13 cellular contexts compared by ENCODE assay signal in genomic region chr2:134336352-134336751, GRCh38.
A peak's percentile ranks its signal among the peaks of the same experiment; 100 is the strongest.
DNase-seq lines count a peak whose midpoint lies in the region; ATAC-seq and TF ChIP-seq lines count a peak whose summit lies in the region.
"Had no signal": no experiment of that assay in that cellular context is flagged by ENCODE, and none has a peak within 500 bp of the region (broad histone marks: within the 10 kb centered on the region; RNA-seq: fewer than 3 reads in every experiment).

No MANE protein-coding gene starts in this region.

- H3K27me3 Mint-ChIP-seq in progenitor cell of endocrine pancreas: no peaks in the 10 kb centered on the region

- peak; percentile 98 for ATAC-seq in GM19351 (IDR thresholded peaks at IDR 0.05; ENCODE audit: unreplicated experiment)
- peak; percentile 91 for ATAC-seq in HG02763 (IDR thresholded peaks at IDR 0.05; ENCODE audit: unreplicated experiment)
- peak; percentile 99 for ATAC-seq in HG03460 (IDR thresholded peaks at IDR 0.05; ENCODE audit: unreplicated experiment)
- ATAC-seq: activated naive CD4-positive, alpha-beta T cell treated with anti-CD3 and anti-CD28 coated beads, Interleukin-2, amount 50 U/mL, for 72 hours had no signal

- H3K4me3 Mint-ChIP-seq in progenitor cell of endocrine pancreas (ENCODE audit: low read depth): no peak overlapping the region
- H3K4me3 Mint-ChIP-seq: mesothelial cell of epicardium had no signal

- no peak overlapping the region for H3K4me3 ChIP-seq in GM12865 (ENCODE audit: low read depth, low read length)

- H3K36me3 Mint-ChIP-seq in progenitor cell of endocrine pancreas (ENCODE audit: insufficient read depth): peaks cover 14% of the 10 kb centered on the region

- peaks cover 16% of the 10 kb centered on the region for H3K4me1 Mint-ChIP-seq in progenitor cell of endocrine pancreas (ENCODE audit: low read depth)

- TF ChIP-seq CTCF in GM12865 (IDR thresholded peaks at IDR 0.05; ENCODE audit: insufficient read depth, low read depth, low read length, missing control alignments) (no peak), progenitor cell of endocrine pancreas (IDR thresholded peaks at IDR 0.05; ENCODE audit: unreplicated experiment) (no peak)

- peaks cover 4% of the 10 kb centered on the region for H3K9me3 Mint-ChIP-seq in progenitor cell of endocrine pancreas (ENCODE audit: low read depth)

- DNase-seq in GM12865 (ENCODE audit: low read depth) (peak; percentile 76), progenitor cell of endocrine pancreas (ENCODE audit: low spot score, unreplicated experiment) (no peak), NCI-H748 (lab: John Stamatoyannopoulos, UW; ENCODE audit: unreplicated experiment) (no peak), DMS153 treated with DMSO at 0.1 percent for 48 hours (lab: John Stamatoyannopoulos, UW; ENCODE audit: unreplicated experiment) (no peak), mesenteric fat pad (ENCODE audit: low spot score) (no peak)
- DNase-seq: effector memory CD4-positive, alpha-beta T cell; NCI-H2081; retina had no signal

- no peak overlapping the region for H3K27ac Mint-ChIP-seq in progenitor cell of endocrine pancreas
- H3K27ac Mint-ChIP-seq: activated naive CD4-positive, alpha-beta T cell treated with anti-CD3 and anti-CD28 coated beads, Interleukin-2, amount 50 U/mL, for 72 hours; mesothelial cell of epicardium had no signal
